Comparison of ENCODE assay signal across 12 cellular contexts in genomic region chr9:123312306-123312877, GRCh38.
"Had no signal": no experiment of that assay in that cellular context is flagged by ENCODE, and none has a peak within 500 bp of the region (broad histone marks: within the 10 kb centered on the region; RNA-seq: fewer than 3 reads in every experiment).

No MANE protein-coding gene starts in this region.

- H3K9me3 Mint-ChIP-seq: activated naive CD4-positive, alpha-beta T cell treated with anti-CD3 and anti-CD28 coated beads, Interleukin-2, amount 50 U/mL, for 72 hours; nephron had no signal

- H3K27ac ChIP-seq: stomach, thoracic aorta had no signal

- H3K4me1 ChIP-seq: stomach had no signal

- H3K4me3 ChIP-seq: stomach, thoracic aorta had no signal

- DNase-seq: activated CD4-positive, alpha-beta T cell treated with anti-CD3 and anti-CD28 coated beads, Interleukin-2, amount 50 U/mL, for 1 hour; activated CD4-positive, CD25-positive, alpha-beta regulatory T cell; anterior cingulate cortex; dermis blood vessel endothelial cell; glutamatergic neuron; stimulated activated CD4-positive, alpha-beta T cell treated with anti-CD3 and anti-CD28 coated beads, Interleukin-4, amount 100 ng/mL, for 1 hour; stomach; T-helper 1 cell had no signal

- H3K27ac Mint-ChIP-seq: activated naive CD4-positive, alpha-beta T cell treated with anti-CD3 and anti-CD28 coated beads, Interleukin-2, amount 50 U/mL, for 72 hours had no signal

- H3K36me3 Mint-ChIP-seq: activated naive CD4-positive, alpha-beta T cell treated with anti-CD3 and anti-CD28 coated beads, Interleukin-2, amount 50 U/mL, for 72 hours had no signal

- H3K36me3 ChIP-seq: stomach, thoracic aorta had no signal

- H3K4me3 Mint-ChIP-seq: nephron had no signal

- H3K9me3 ChIP-seq: stomach, thoracic aorta had no signal

- H3K27me3 ChIP-seq: stomach had no signal

- ATAC-seq: activated naive CD4-positive, alpha-beta T cell treated with anti-CD3 and anti-CD28 coated beads, Interleukin-2, amount 50 U/mL, for 72 hours; left lobe of liver had no signal
